18 cellular contexts compared by ENCODE assay signal in genomic region chr1:158654570-158654969, GRCh38. TPM values are rescaled to one million over a fixed set of nuclear protein-coding genes. Genes with fewer than 3 reads are reported as not detected.
DNase-seq lines count a peak whose midpoint lies in the region; ATAC-seq lines count a peak whose summit lies in the region.
"Had no signal": no experiment of that assay in that cellular context is flagged by ENCODE, and none has a peak within 500 bp of the region (broad histone marks: within the 10 kb centered on the region; RNA-seq: fewer than 3 reads in every experiment).

No MANE protein-coding gene starts in this region.

- DNase-seq in AML-193 (lab: John Stamatoyannopoulos, UW): peak; percentile 32 to 56
- peak; percentile 54 for DNase-seq in GDM1 (lab: John Stamatoyannopoulos, UW)
- DNase-seq in NOMO-1 treated with DMSO at 0.1 percent for 48 hours (lab: John Stamatoyannopoulos, UW; ENCODE audit: unreplicated experiment): peak; percentile 37
- peak; percentile 80 for DNase-seq in dermis blood vessel endothelial cell
- DNase-seq in T-helper 2 cell treated with Interferon-gamma antibody and Interleukin-4, amounts not matched to agents 5 μg/mL and 100 μg/mL, for 36 hours (ENCODE audit: low spot score): no peak
- no peak for DNase-seq in T-helper 9 cell
- DNase-seq: activated CD4-positive, alpha-beta T cell treated with anti-CD3 and anti-CD28 coated beads, Interleukin-2, amount 10 ng/mL, durations not matched to agents 24 days and 14 days; activated naive CD8-positive, alpha-beta T cell treated with anti-CD3 and anti-CD28 coated beads, Interleukin-2, amount 50 U/mL, for 24 hours; activated T-cell treated with anti-CD3 and anti-CD28 coated beads, Interleukin-2, amount 50 U/mL, for 72 hours; central memory CD4-positive, alpha-beta T cell; pancreas had no signal

- ATAC-seq in GM21717 (IDR thresholded peaks at IDR 0.05; ENCODE audit: unreplicated experiment) (no peak), HG03095 (IDR thresholded peaks at IDR 0.05; ENCODE audit: unreplicated experiment) (no peak)
- ATAC-seq: activated naive CD8-positive, alpha-beta T cell treated with anti-CD3 and anti-CD28 coated beads, Interleukin-2, amount 50 U/mL, for 24 hours; activated T-cell treated with anti-CD3 and anti-CD28 coated beads, Interleukin-2, amount 50 U/mL, for 72 hours; Panc1; pancreas had no signal

- H3K36me3 Mint-ChIP-seq in T-helper 2 cell treated with Interferon-gamma antibody and Interleukin-4, amounts not matched to agents 5 μg/mL and 100 μg/mL, for 36 hours (ENCODE audit: low read depth): no peaks in the 10 kb centered on the region

- no peak overlapping the region for H3K27ac Mint-ChIP-seq in T-helper 2 cell treated with Interferon-gamma antibody and Interleukin-4, amounts not matched to agents 5 μg/mL and 100 μg/mL, for 36 hours
- H3K27ac Mint-ChIP-seq: activated CD4-positive, alpha-beta T cell treated with anti-CD3 and anti-CD28 coated beads, Interleukin-2, amount 10 ng/mL, durations not matched to agents 24 days and 14 days; activated naive CD8-positive, alpha-beta T cell treated with anti-CD3 and anti-CD28 coated beads, Interleukin-2, amount 50 U/mL, for 24 hours; activated T-cell treated with anti-CD3 and anti-CD28 coated beads, Interleukin-2, amount 50 U/mL, for 72 hours had no signal

- peaks cover 11% of the 10 kb centered on the region for H3K27me3 Mint-ChIP-seq in T-helper 2 cell treated with Interferon-gamma antibody and Interleukin-4, amounts not matched to agents 5 μg/mL and 100 μg/mL, for 36 hours (ENCODE audit: low read depth)

- H3K4me3 Mint-ChIP-seq in T-helper 2 cell treated with Interferon-gamma antibody and Interleukin-4, amounts not matched to agents 5 μg/mL and 100 μg/mL, for 36 hours: no peak overlapping the region
- H3K4me3 Mint-ChIP-seq: activated CD4-positive, alpha-beta T cell treated with anti-CD3 and anti-CD28 coated beads, Interleukin-2, amount 10 ng/mL, durations not matched to agents 24 days and 14 days; activated naive CD8-positive, alpha-beta T cell treated with anti-CD3 and anti-CD28 coated beads, Interleukin-2, amount 50 U/mL, for 24 hours; activated T-cell treated with anti-CD3 and anti-CD28 coated beads, Interleukin-2, amount 50 U/mL, for 72 hours had no signal

- peaks cover 3% of the 10 kb centered on the region for H3K4me1 Mint-ChIP-seq in T-helper 2 cell treated with Interferon-gamma antibody and Interleukin-4, amounts not matched to agents 5 μg/mL and 100 μg/mL, for 36 hours (ENCODE audit: low read depth)

- H3K9me3 Mint-ChIP-seq in T-helper 2 cell treated with Interferon-gamma antibody and Interleukin-4, amounts not matched to agents 5 μg/mL and 100 μg/mL, for 36 hours: no peaks in the 10 kb centered on the region
- H3K9me3 Mint-ChIP-seq: activated CD4-positive, alpha-beta T cell treated with anti-CD3 and anti-CD28 coated beads, Interleukin-2, amount 10 ng/mL, durations not matched to agents 24 days and 14 days; activated naive CD8-positive, alpha-beta T cell treated with anti-CD3 and anti-CD28 coated beads, Interleukin-2, amount 50 U/mL, for 24 hours had no signal

RNA-seq across cellular contexts. Expression of gene SPTA1, which starts 31.9 kb away (rescaled TPM):
- 2.0 and 3.1 TPM in 2 replicates for total RNA-seq in dermis blood vessel endothelial cell
- total RNA-seq: activated CD4-positive, alpha-beta T cell treated with anti-CD3 and anti-CD28 coated beads, Interleukin-2, amount 10 ng/mL, durations not matched to agents 24 days and 14 days; activated T-cell treated with anti-CD3 and anti-CD28 coated beads, Interleukin-2, amount 50 U/mL, for 72 hours; glomerular endothelial cell; T-helper 1 cell treated with Interleukin-12 subunit alpha and Interleukin-12 subunit beta and Interleukin-4 antibody, amounts not matched to agents 30 ng/mL and 1 ng/mL, for 36 hours had no signal

RNA-seq across cellular contexts. Expression of gene OR6K2, which starts 45.9 kb away (rescaled TPM):
- total RNA-seq in dermis blood vessel endothelial cell: not detected in 2 replicates
- total RNA-seq: activated CD4-positive, alpha-beta T cell treated with anti-CD3 and anti-CD28 coated beads, Interleukin-2, amount 10 ng/mL, durations not matched to agents 24 days and 14 days; activated T-cell treated with anti-CD3 and anti-CD28 coated beads, Interleukin-2, amount 50 U/mL, for 72 hours; glomerular endothelial cell; mucosa of gallbladder; pancreas; subcutaneous adipose tissue; T-helper 1 cell treated with Interleukin-12 subunit alpha and Interleukin-12 subunit beta and Interleukin-4 antibody, amounts not matched to agents 30 ng/mL and 1 ng/mL, for 36 hours had no signal

RNA-seq across cellular contexts. Expression of gene OR10Z1, which starts 49.5 kb away (rescaled TPM):
- not detected in 2 replicates for total RNA-seq in dermis blood vessel endothelial cell
- total RNA-seq: activated CD4-positive, alpha-beta T cell treated with anti-CD3 and anti-CD28 coated beads, Interleukin-2, amount 10 ng/mL, durations not matched to agents 24 days and 14 days; activated T-cell treated with anti-CD3 and anti-CD28 coated beads, Interleukin-2, amount 50 U/mL, for 72 hours; glomerular endothelial cell; mucosa of gallbladder; pancreas; subcutaneous adipose tissue; T-helper 1 cell treated with Interleukin-12 subunit alpha and Interleukin-12 subunit beta and Interleukin-4 antibody, amounts not matched to agents 30 ng/mL and 1 ng/mL, for 36 hours had no signal

Comparison
In these comparisons a context has a peak if more than half of its experiments do, and no peak if none do; other contexts are left out.
1. DNase-seq: peak in AML-193 (2 of 2), GDM1 (single experiment), NOMO-1 treated with DMSO at 0.1 percent for 48 hours (single experiment) and dermis blood vessel endothelial cell (single experiment); none in T-helper 2 cell treated with Interferon-gamma antibody and Interleukin-4, amounts not matched to agents 5 μg/mL and 100 μg/mL, for 36 hours (single experiment) and T-helper 9 cell (single experiment).